In genomic region chr11:93728792-93729128, GRCh38 we compare ENCODE assay signal across 1 cellular context.
TF ChIP-seq lines count a peak whose summit lies in the region.

No MANE protein-coding gene starts in this region.

TF ChIP-seq in H1, 55 proteins besides CTCF, POLR2A, EP300 and RAD21:
- TF ChIP-seq JUND (IDR thresholded peaks at IDR 0.05; ENCODE audit: low read length), result no peak
- TF ChIP-seq RNF2 (IDR thresholded peaks at IDR 0.05; ENCODE audit: borderline replicate concordance, low read depth, low read length, missing control alignments, poor library complexity, severe bottlenecking), result no peak
- TF ChIP-seq PHF8 (conservative IDR thresholded peaks at IDR 0.05; ENCODE audit: low read depth, low read length), result no peak
- no peak for TF ChIP-seq ASH2L (IDR thresholded peaks at IDR 0.05; ENCODE audit: low read length)
- 0 out of 4 replicates have a peak, but pooled peaks of 1 of the 2 experiments have one; percentile 37 for TF ChIP-seq SIN3A (conservative IDR thresholded peaks at IDR 0.05 in 1 of 2, IDR thresholded peaks at IDR 0.05 in 1 of 2; ENCODE audit: low read depth in 1 of 2, low read length in 2 of 2)
- TF ChIP-seq KDM4A (IDR thresholded peaks at IDR 0.05; ENCODE audit: low read depth, low read length, severe bottlenecking), result no peak
- peak; percentile 36 for TF ChIP-seq CHD7 (IDR thresholded peaks at IDR 0.05; ENCODE audit: insufficient replicate concordance, low read length)
- no peak for TF ChIP-seq TAF7 (optimal IDR thresholded peaks at IDR 0.05; ENCODE audit: borderline replicate concordance, low read depth, low read length)
